In genomic region chr16:50269769-50270509, GRCh38 we compare ENCODE assay signal across 20 cellular contexts. TPM values are rescaled to one million over a fixed set of nuclear protein-coding genes. Genes with fewer than 3 reads are reported as not detected.
A peak's percentile ranks its signal among the peaks of the same experiment; 100 is the strongest.
DNase-seq lines count a peak whose midpoint lies in the region; TF ChIP-seq lines count a peak whose summit lies in the region.
"Had no signal": no experiment of that assay in that cellular context is flagged by ENCODE, and none has a peak within 500 bp of the region (broad histone marks: within the 10 kb centered on the region; RNA-seq: fewer than 3 reads in every experiment).

No MANE protein-coding gene starts in this region.

- H3K9me3 ChIP-seq in Loucy (ENCODE audit: insufficient read depth, low read depth, low read length) (no peaks in the 10 kb centered on the region), mammary epithelial cell (replicated peaks; ENCODE audit: insufficient read depth, low read length) (no peaks in the 10 kb centered on the region)
- H3K9me3 ChIP-seq: Caco-2, esophagus muscularis mucosa, lower lobe of right lung, vagina had no signal

- H3F3A ChIP-seq in Loucy (ENCODE audit: low read depth): no peaks in the 10 kb centered on the region

- CTCF ChIA-PET in activated CD4-positive, alpha-beta memory T cell treated with anti-CD3 and anti-CD28 coated beads, Interleukin-2, amount 10 ng/mL, durations not matched to agents 7 days and 5 days (lab: Charles Lee): no interaction called here
- CTCF ChIA-PET in activated CD4-positive, alpha-beta memory T cell treated with anti-CD3 and anti-CD28 coated beads for 36 hours (lab: Charles Lee): interaction anchor here (1.0 to 1.1 kb wide), 2 partner anchors 57 to 537 kb away, joined by 3 read pairs; no protein-coding TSS in a partner anchor
- CTCF ChIA-PET in mammary epithelial cell (lab: Charles Lee; ENCODE audit: low non-redundant PET): interaction anchor here (0.6 kb wide), 1 partner anchor 67 kb away, joined by 3 read pairs; no protein-coding TSS in a partner anchor

- no peak for DNase-seq in activated CD4-positive, alpha-beta memory T cell treated with anti-CD3 and anti-CD28 coated beads, Interleukin-2, amount 10 ng/mL, durations not matched to agents 7 days and 5 days
- DNase-seq in activated CD4-positive, alpha-beta memory T cell treated with anti-CD3 and anti-CD28 coated beads for 36 hours: no peak
- DNase-seq in chondrocyte (ENCODE audit: low spot score) (peak; percentile 65), posterior vena cava (ENCODE audit: low spot score) (peak; percentile 36), dedifferentiated amniotic fluid mesenchymal stem cell (ENCODE audit: extremely low spot score) (no peak), glomerular visceral epithelial cell (ENCODE audit: extremely low spot score) (no peak), mammary epithelial cell (no peak)
- DNase-seq: activated CD4-positive, alpha-beta T cell treated with anti-CD3 and anti-CD28 coated beads, Interleukin-2, amount 50 U/mL, for 1 hour; activated gamma-delta T cell; brain microvascular endothelial cell; Caco-2; GM23248; NCI-H1417 treated with DMSO at 0.1 percent for 48 hours; NCI-H226; nephron progenitor cell had no signal

- peak overlapping the region; percentile 18 for H3K9ac ChIP-seq in Loucy (ENCODE audit: low read depth, low read length, poor library complexity, severe bottlenecking)
- no peak overlapping the region for H3K9ac ChIP-seq in mammary epithelial cell (ENCODE audit: insufficient read depth, low read length)
- H3K9ac ChIP-seq: GM23248 had no signal

- peak overlapping the region; percentile 97 for H3K4me3 ChIP-seq in Loucy (ENCODE audit: low read length, poor library complexity, severe bottlenecking)
- no peak overlapping the region for H3K4me3 ChIP-seq in mammary epithelial cell (replicated peaks in 1 of 3; ENCODE audit: insufficient read depth in 1 of 3, low read depth in 2 of 3, low read length in 3 of 3)
- H3K4me3 ChIP-seq: dorsolateral prefrontal cortex, esophagus muscularis mucosa, GM23248, lower lobe of right lung, vagina had no signal

- TF ChIP-seq CTCF in Loucy (conservative IDR thresholded peaks at IDR 0.05; ENCODE audit: low read length): no peak
- TF ChIP-seq CTCF in chondrocyte (IDR thresholded peaks at IDR 0.05): no peak
- no peak for TF ChIP-seq CTCF in mammary epithelial cell (conservative IDR thresholded peaks at IDR 0.05 in 1 of 2, IDR thresholded peaks at IDR 0.05 in 1 of 2; ENCODE audit: extremely low read depth in 1 of 2, insufficient read depth in 1 of 2, low read depth in 1 of 2, low read length in 2 of 2)

- H3K9me2 ChIP-seq in Loucy (replicated peaks; ENCODE audit: low read depth, low read length): no peaks in the 10 kb centered on the region

- H3K79me2 ChIP-seq in Loucy (ENCODE audit: insufficient read depth, low read length): peaks cover 84% of the 10 kb centered on the region
- no peaks in the 10 kb centered on the region for H3K79me2 ChIP-seq in mammary epithelial cell (ENCODE audit: insufficient read depth, low read length)

- H4K20me1 ChIP-seq in Loucy (ENCODE audit: insufficient read depth, low read length, poor library complexity, severe bottlenecking): no peaks in the 10 kb centered on the region
- H4K20me1 ChIP-seq in mammary epithelial cell (ENCODE audit: insufficient read depth, low read length): no peaks in the 10 kb centered on the region

- intact Hi-C loops in activated CD4-positive, alpha-beta memory T cell treated with anti-CD3 and anti-CD28 coated beads for 36 hours (cut with micrococcal nuclease): loop anchor here (5.0 to 10.0 kb wide), 4 partner anchors 203 to 1655 kb away; partner anchors contain the start of genes CYLD, HEATR3 and N4BP1
- intact Hi-C loops in posterior vena cava (cut with DNase I) (no loop called here), mammary epithelial cell (cut with micrococcal nuclease) (no loop called here)

- H2AFZ ChIP-seq in Loucy (ENCODE audit: low read length): no peak overlapping the region
- no peak overlapping the region for H2AFZ ChIP-seq in mammary epithelial cell (ENCODE audit: low read depth, low read length)
- H2AFZ ChIP-seq: GM23248 had no signal

- peaks cover 84% of the 10 kb centered on the region for H3K4me1 Mint-ChIP-seq in activated CD4-positive, alpha-beta memory T cell treated with anti-CD3 and anti-CD28 coated beads, Interleukin-2, amount 10 ng/mL, durations not matched to agents 7 days and 5 days
- peaks cover 80% of the 10 kb centered on the region for H3K4me1 Mint-ChIP-seq in activated CD4-positive, alpha-beta memory T cell treated with anti-CD3 and anti-CD28 coated beads for 36 hours (ENCODE audit: low read depth)
- H3K4me1 Mint-ChIP-seq in chondrocyte (ENCODE audit: low read depth): peaks cover 23% of the 10 kb centered on the region

- H3K4me2 ChIP-seq in Loucy (ENCODE audit: low read depth, low read length, poor library complexity, severe bottlenecking): peak overlapping the region; percentile 97
- no peak overlapping the region for H3K4me2 ChIP-seq in mammary epithelial cell (ENCODE audit: insufficient read depth, low read depth, low read length)

- in situ Hi-C loops in mammary epithelial cell (cut with MboI; ENCODE audit: low sequenced_read_pairs in 2 of 2): no loop called here

- BruUV-seq in mammary epithelial cell (replicated peaks; lab: Mats Ljungman, UMichigan): no TSS peak

- peaks cover 65% of the 10 kb centered on the region for H3K36me3 Mint-ChIP-seq in activated CD4-positive, alpha-beta memory T cell treated with anti-CD3 and anti-CD28 coated beads, Interleukin-2, amount 10 ng/mL, durations not matched to agents 7 days and 5 days (ENCODE audit: low read depth)
- H3K36me3 Mint-ChIP-seq in activated CD4-positive, alpha-beta memory T cell treated with anti-CD3 and anti-CD28 coated beads for 36 hours: peaks cover 13% of the 10 kb centered on the region
- no peaks in the 10 kb centered on the region for H3K36me3 Mint-ChIP-seq in chondrocyte (ENCODE audit: low read depth)

- dilution Hi-C loops in mammary epithelial cell (cut with HindIII; ENCODE audit: low sequenced_read_pairs): loop anchor here (5.0 to 10.0 kb wide), 2 partner anchors 58 to 295 kb away; no protein-coding TSS in a partner anchor

- H3K4me3 Mint-ChIP-seq in activated CD4-positive, alpha-beta memory T cell treated with anti-CD3 and anti-CD28 coated beads, Interleukin-2, amount 10 ng/mL, durations not matched to agents 7 days and 5 days: peak overlapping the region; percentile 89
- H3K4me3 Mint-ChIP-seq in activated CD4-positive, alpha-beta memory T cell treated with anti-CD3 and anti-CD28 coated beads for 36 hours: no peak overlapping the region
- no peak overlapping the region for H3K4me3 Mint-ChIP-seq in chondrocyte (ENCODE audit: unreplicated experiment)
- H3K4me3 Mint-ChIP-seq: nephron progenitor cell had no signal

- H3K27ac Mint-ChIP-seq in activated CD4-positive, alpha-beta memory T cell treated with anti-CD3 and anti-CD28 coated beads, Interleukin-2, amount 10 ng/mL, durations not matched to agents 7 days and 5 days: peak overlapping the region; percentile 72
- no peak overlapping the region for H3K27ac Mint-ChIP-seq in activated CD4-positive, alpha-beta memory T cell treated with anti-CD3 and anti-CD28 coated beads for 36 hours
- H3K27ac Mint-ChIP-seq in chondrocyte (ENCODE audit: unreplicated experiment): no peak overlapping the region

- 79% methylated on average over 12 of the region's 12 CpGs for WGBS in mammary epithelial cell (ENCODE audit: low coverage, missing lambda C conversion rate)

- H3K27me3 Mint-ChIP-seq in activated CD4-positive, alpha-beta memory T cell treated with anti-CD3 and anti-CD28 coated beads, Interleukin-2, amount 10 ng/mL, durations not matched to agents 7 days and 5 days: no peaks in the 10 kb centered on the region
- H3K27me3 Mint-ChIP-seq in activated CD4-positive, alpha-beta memory T cell treated with anti-CD3 and anti-CD28 coated beads for 36 hours: no peaks in the 10 kb centered on the region
- H3K27me3 Mint-ChIP-seq in chondrocyte (ENCODE audit: low read depth): no peaks in the 10 kb centered on the region

- no peaks in the 10 kb centered on the region for H3K36me3 ChIP-seq in Loucy (ENCODE audit: insufficient read depth, low read length)
- no peaks in the 10 kb centered on the region for H3K36me3 ChIP-seq in mammary epithelial cell (ENCODE audit: insufficient read depth, low read length)
- H3K36me3 ChIP-seq: brain microvascular endothelial cell, esophagus muscularis mucosa, lower lobe of right lung, vagina had no signal

- no peak overlapping the region for H3K27ac ChIP-seq in mammary epithelial cell (ENCODE audit: insufficient read depth, low read depth, low read length)
- H3K27ac ChIP-seq: brain microvascular endothelial cell, dorsolateral prefrontal cortex, esophagus muscularis mucosa, GM23248, lower lobe of right lung, vagina had no signal

- H3K9me3 Mint-ChIP-seq in activated CD4-positive, alpha-beta memory T cell treated with anti-CD3 and anti-CD28 coated beads, Interleukin-2, amount 10 ng/mL, durations not matched to agents 7 days and 5 days: no peaks in the 10 kb centered on the region
- H3K9me3 Mint-ChIP-seq in activated CD4-positive, alpha-beta memory T cell treated with anti-CD3 and anti-CD28 coated beads for 36 hours: no peaks in the 10 kb centered on the region
- no peaks in the 10 kb centered on the region for H3K9me3 Mint-ChIP-seq in chondrocyte (ENCODE audit: low read depth)
- H3K9me3 Mint-ChIP-seq: nephron progenitor cell had no signal

- H3K4me1 ChIP-seq in Loucy (ENCODE audit: insufficient read depth, low read length, poor library complexity, severe bottlenecking) (peaks cover 73% of the 10 kb centered on the region), mammary epithelial cell (ENCODE audit: insufficient read depth, low read length) (no peaks in the 10 kb centered on the region)
- H3K4me1 ChIP-seq: Caco-2 had no signal

- H3K27me3 ChIP-seq in Loucy (ENCODE audit: insufficient read depth, low read length, poor library complexity, severe bottlenecking) (no peaks in the 10 kb centered on the region), mammary epithelial cell (ENCODE audit: insufficient read depth, low read length) (no peaks in the 10 kb centered on the region)
- H3K27me3 ChIP-seq: brain microvascular endothelial cell, dorsolateral prefrontal cortex, esophagus muscularis mucosa, vagina had no signal

- POLR2A ChIA-PET in activated CD4-positive, alpha-beta memory T cell treated with anti-CD3 and anti-CD28 coated beads, Interleukin-2, amount 10 ng/mL, durations not matched to agents 7 days and 5 days (lab: Charles Lee): interaction anchor here (28.6 to 37.2 kb wide), 2 partner anchors 4 to 12 kb away, joined by 686 read pairs; partner anchors contain the start of gene ADCY7
- POLR2A ChIA-PET in activated CD4-positive, alpha-beta memory T cell treated with anti-CD3 and anti-CD28 coated beads for 36 hours (lab: Charles Lee): interaction anchor here (1.3 to 1.4 kb wide), 2 partner anchors 9 to 69 kb away, joined by 3 to 4 read pairs; no protein-coding TSS in a partner anchor

RNA-seq across cellular contexts. Expression of gene ADCY7, which starts 3.6 kb away (rescaled TPM):
- total RNA-seq in activated CD4-positive, alpha-beta memory T cell treated with anti-CD3 and anti-CD28 coated beads, Interleukin-2, amount 10 ng/mL, durations not matched to agents 7 days and 5 days: 100 to 1,000 TPM; 266 to 270 TPM
- 100 to 1,000 TPM in 1 of 2 experiments, 10 to 100 TPM in 1; 100.0 to 107 TPM for total RNA-seq in activated CD4-positive, alpha-beta memory T cell treated with anti-CD3 and anti-CD28 coated beads for 36 hours
- total RNA-seq in chondrocyte (8.8 to 11.8 TPM (median 9.1 TPM) in 3 replicates), posterior vena cava (10 to 100 TPM; 31.3 to 50.2 TPM), mammary epithelial cell (10 to 100 TPM in 1 of 2 donors, 1 to 10 TPM in 1; 8.2 to 16.3 TPM)
- 1.9 TPM for polyA plus RNA-seq in mammary epithelial cell
- 0.57 TPM for polyA minus RNA-seq in mammary epithelial cell

Comparison
In these comparisons a context has a peak if more than half of its experiments do, and no peak if none do; other contexts are left out.
1. DNase-seq: peak in chondrocyte (single experiment) and posterior vena cava (single experiment); none in activated CD4-positive, alpha-beta memory T cell treated with anti-CD3 and anti-CD28 coated beads, Interleukin-2, amount 10 ng/mL, durations not matched to agents 7 days and 5 days (single experiment), activated CD4-positive, alpha-beta memory T cell treated with anti-CD3 and anti-CD28 coated beads for 36 hours (single experiment), dedifferentiated amniotic fluid mesenchymal stem cell (single experiment), glomerular visceral epithelial cell (single experiment) and mammary epithelial cell (single experiment).